In the genomic region with DNA sequence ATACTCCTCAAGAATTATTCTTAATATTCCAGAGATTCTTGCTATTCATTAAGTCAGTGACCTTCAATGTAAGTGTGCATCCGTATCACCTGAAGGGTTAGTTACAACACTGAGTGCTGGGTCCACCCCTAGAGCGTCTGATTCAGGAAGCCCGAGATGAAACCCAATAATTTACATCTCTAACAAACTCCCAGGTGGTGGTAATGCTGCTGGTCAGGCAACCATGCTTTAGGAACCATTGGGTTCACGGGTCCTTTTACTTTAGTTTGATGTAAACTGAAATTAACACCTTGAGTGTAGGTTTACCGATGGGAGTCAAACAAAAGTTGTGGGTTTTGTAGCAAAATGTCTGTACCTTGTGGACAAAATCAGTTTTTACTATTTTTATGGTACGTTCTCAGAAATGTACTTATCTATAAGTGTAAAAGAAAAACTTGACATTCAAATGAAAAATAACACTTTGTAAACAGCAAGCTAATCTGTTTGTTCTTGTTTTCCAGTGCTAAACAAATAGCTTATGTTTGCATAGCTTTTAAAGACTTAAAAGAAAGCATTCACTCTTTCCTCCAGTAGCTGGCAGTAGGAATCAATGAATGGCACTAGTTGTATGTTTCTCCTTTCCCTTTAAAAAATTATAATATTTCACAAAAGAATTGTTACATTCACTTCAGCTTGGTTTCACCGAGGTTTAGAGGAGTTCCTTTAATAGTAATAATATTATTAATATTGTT, we compare ENCODE assay signal across 2 cellular contexts.
TF ChIP-seq lines count a peak whose summit lies in the region.

No MANE protein-coding gene starts in this region.

TF ChIP-seq in GM12878, 131 proteins besides CTCF, POLR2A, EP300 and RAD21:
- no peak for TF ChIP-seq FOS (IDR thresholded peaks at IDR 0.05; ENCODE audit: borderline replicate concordance, extremely low read depth, insufficient read length)
- no peak for TF ChIP-seq ZSCAN29 (IDR thresholded peaks at IDR 0.05)
- no peak for TF ChIP-seq TAF1 (IDR thresholded peaks at IDR 0.05; ENCODE audit: borderline replicate concordance, low read depth, low read length)
- no peak for TF ChIP-seq POLR2AphosphoS5 (IDR thresholded peaks at IDR 0.05; ENCODE audit: low read length)
- no peak for TF ChIP-seq SRF (IDR thresholded peaks at IDR 0.05; ENCODE audit: low read depth in 2 of 2, low read length in 2 of 2)
- TF ChIP-seq SMAD1 (IDR thresholded peaks at IDR 0.05; ENCODE audit: low read depth, partially characterized antibody) = no peak

TF ChIP-seq in HepG2, 621 proteins besides CTCF, POLR2A, EP300 and RAD21:
- TF ChIP-seq RBFOX2 (IDR thresholded peaks at IDR 0.05; ENCODE audit: low read depth, low read length) = no peak
- TF ChIP-seq, protein P1, sequence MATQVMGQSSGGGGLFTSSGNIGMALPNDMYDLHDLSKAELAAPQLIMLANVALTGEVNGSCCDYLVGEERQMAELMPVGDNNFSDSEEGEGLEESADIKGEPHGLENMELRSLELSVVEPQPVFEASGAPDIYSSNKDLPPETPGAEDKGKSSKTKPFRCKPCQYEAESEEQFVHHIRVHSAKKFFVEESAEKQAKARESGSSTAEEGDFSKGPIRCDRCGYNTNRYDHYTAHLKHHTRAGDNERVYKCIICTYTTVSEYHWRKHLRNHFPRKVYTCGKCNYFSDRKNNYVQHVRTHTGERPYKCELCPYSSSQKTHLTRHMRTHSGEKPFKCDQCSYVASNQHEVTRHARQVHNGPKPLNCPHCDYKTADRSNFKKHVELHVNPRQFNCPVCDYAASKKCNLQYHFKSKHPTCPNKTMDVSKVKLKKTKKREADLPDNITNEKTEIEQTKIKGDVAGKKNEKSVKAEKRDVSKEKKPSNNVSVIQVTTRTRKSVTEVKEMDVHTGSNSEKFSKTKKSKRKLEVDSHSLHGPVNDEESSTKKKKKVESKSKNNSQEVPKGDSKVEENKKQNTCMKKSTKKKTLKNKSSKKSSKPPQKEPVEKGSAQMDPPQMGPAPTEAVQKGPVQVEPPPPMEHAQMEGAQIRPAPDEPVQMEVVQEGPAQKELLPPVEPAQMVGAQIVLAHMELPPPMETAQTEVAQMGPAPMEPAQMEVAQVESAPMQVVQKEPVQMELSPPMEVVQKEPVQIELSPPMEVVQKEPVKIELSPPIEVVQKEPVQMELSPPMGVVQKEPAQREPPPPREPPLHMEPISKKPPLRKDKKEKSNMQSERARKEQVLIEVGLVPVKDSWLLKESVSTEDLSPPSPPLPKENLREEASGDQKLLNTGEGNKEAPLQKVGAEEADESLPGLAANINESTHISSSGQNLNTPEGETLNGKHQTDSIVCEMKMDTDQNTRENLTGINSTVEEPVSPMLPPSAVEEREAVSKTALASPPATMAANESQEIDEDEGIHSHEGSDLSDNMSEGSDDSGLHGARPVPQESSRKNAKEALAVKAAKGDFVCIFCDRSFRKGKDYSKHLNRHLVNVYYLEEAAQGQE (IDR thresholded peaks at IDR 0.05; ENCODE audit: borderline replicate concordance in 1 of 2, low read depth in 1 of 2, low read length in 2 of 2) = no peak
- peak; percentile 56 for TF ChIP-seq STAG1 (CRISPR knock-in tag; IDR thresholded peaks at IDR 0.05)
- no peak for TF ChIP-seq PPARG (CRISPR knock-in tag; conservative IDR thresholded peaks at IDR 0.05)
- TF ChIP-seq MAFK (conservative IDR thresholded peaks at IDR 0.05 in 1 of 2, IDR thresholded peaks at IDR 0.05 in 1 of 2; ENCODE audit: low read length in 2 of 2) = no peak
- TF ChIP-seq, protein P2, sequence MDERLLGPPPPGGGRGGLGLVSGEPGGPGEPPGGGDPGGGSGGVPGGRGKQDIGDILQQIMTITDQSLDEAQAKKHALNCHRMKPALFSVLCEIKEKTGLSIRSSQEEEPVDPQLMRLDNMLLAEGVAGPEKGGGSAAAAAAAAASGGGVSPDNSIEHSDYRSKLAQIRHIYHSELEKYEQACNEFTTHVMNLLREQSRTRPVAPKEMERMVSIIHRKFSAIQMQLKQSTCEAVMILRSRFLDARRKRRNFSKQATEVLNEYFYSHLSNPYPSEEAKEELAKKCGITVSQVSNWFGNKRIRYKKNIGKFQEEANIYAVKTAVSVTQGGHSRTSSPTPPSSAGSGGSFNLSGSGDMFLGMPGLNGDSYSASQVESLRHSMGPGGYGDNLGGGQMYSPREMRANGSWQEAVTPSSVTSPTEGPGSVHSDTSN (CRISPR knock-in tag; IDR thresholded peaks at IDR 0.05) = no peak
- no peak for TF ChIP-seq ZNF484 (CRISPR knock-in tag; IDR thresholded peaks at IDR 0.05; ENCODE audit: borderline replicate concordance, low read depth)
- no peak for TF ChIP-seq BRD4 (CRISPR knock-in tag; IDR thresholded peaks at IDR 0.05)
- TF ChIP-seq ZNF577 (CRISPR knock-in tag; IDR thresholded peaks at IDR 0.05; ENCODE audit: borderline replicate concordance, low read depth) = no peak
- TF ChIP-seq RCOR2 (CRISPR knock-in tag; IDR thresholded peaks at IDR 0.05) = no peak
- TF ChIP-seq, protein P3, sequence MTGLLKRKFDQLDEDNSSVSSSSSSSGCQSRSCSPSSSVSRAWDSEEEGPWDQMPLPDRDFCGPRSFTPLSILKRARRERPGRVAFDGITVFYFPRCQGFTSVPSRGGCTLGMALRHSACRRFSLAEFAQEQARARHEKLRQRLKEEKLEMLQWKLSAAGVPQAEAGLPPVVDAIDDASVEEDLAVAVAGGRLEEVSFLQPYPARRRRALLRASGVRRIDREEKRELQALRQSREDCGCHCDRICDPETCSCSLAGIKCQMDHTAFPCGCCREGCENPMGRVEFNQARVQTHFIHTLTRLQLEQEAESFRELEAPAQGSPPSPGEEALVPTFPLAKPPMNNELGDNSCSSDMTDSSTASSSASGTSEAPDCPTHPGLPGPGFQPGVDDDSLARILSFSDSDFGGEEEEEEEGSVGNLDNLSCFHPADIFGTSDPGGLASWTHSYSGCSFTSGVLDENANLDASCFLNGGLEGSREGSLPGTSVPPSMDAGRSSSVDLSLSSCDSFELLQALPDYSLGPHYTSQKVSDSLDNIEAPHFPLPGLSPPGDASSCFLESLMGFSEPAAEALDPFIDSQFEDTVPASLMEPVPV (CRISPR knock-in tag; IDR thresholded peaks at IDR 0.05) = no peak
- TF ChIP-seq HDAC1 (CRISPR knock-in tag; IDR thresholded peaks at IDR 0.05) = no peak
- no peak for TF ChIP-seq FOSL2 (CRISPR knock-in tag; IDR thresholded peaks at IDR 0.05)
- no peak for TF ChIP-seq FOXA1 (IDR thresholded peaks at IDR 0.05)
- peak; percentile 33 for TF ChIP-seq FOXA1 (CRISPR knock-in tag; IDR thresholded peaks at IDR 0.05)
- no peak for TF ChIP-seq SMAD3 (CRISPR knock-in tag; IDR thresholded peaks at IDR 0.05)
- TF ChIP-seq NR2F1 (CRISPR knock-in tag; IDR thresholded peaks at IDR 0.05) = 0 out of 4 replicates have a peak, but pooled peaks of 1 of the 2 experiments have one; percentile 23
- peak; percentile 68; the same call in 1 of the 2 replicates for TF ChIP-seq SIX1 (CRISPR knock-in tag; IDR thresholded peaks at IDR 0.05; ENCODE audit: borderline replicate concordance)
- TF ChIP-seq CBX5 (CRISPR knock-in tag; IDR thresholded peaks at IDR 0.05; ENCODE audit: borderline replicate concordance) = no peak
- TF ChIP-seq AKAP8 (CRISPR knock-in tag; IDR thresholded peaks at IDR 0.05) = no peak
- peak; percentile 35; the same call in 1 of the 2 replicates for TF ChIP-seq FOXA3 (CRISPR knock-in tag; IDR thresholded peaks at IDR 0.05)
- TF ChIP-seq, protein P4, sequence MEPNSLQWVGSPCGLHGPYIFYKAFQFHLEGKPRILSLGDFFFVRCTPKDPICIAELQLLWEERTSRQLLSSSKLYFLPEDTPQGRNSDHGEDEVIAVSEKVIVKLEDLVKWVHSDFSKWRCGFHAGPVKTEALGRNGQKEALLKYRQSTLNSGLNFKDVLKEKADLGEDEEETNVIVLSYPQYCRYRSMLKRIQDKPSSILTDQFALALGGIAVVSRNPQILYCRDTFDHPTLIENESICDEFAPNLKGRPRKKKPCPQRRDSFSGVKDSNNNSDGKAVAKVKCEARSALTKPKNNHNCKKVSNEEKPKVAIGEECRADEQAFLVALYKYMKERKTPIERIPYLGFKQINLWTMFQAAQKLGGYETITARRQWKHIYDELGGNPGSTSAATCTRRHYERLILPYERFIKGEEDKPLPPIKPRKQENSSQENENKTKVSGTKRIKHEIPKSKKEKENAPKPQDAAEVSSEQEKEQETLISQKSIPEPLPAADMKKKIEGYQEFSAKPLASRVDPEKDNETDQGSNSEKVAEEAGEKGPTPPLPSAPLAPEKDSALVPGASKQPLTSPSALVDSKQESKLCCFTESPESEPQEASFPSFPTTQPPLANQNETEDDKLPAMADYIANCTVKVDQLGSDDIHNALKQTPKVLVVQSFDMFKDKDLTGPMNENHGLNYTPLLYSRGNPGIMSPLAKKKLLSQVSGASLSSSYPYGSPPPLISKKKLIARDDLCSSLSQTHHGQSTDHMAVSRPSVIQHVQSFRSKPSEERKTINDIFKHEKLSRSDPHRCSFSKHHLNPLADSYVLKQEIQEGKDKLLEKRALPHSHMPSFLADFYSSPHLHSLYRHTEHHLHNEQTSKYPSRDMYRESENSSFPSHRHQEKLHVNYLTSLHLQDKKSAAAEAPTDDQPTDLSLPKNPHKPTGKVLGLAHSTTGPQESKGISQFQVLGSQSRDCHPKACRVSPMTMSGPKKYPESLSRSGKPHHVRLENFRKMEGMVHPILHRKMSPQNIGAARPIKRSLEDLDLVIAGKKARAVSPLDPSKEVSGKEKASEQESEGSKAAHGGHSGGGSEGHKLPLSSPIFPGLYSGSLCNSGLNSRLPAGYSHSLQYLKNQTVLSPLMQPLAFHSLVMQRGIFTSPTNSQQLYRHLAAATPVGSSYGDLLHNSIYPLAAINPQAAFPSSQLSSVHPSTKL (CRISPR knock-in tag; IDR thresholded peaks at IDR 0.05) = no peak
